ENCODE assay signal across 18 cellular contexts in the genomic region with DNA sequence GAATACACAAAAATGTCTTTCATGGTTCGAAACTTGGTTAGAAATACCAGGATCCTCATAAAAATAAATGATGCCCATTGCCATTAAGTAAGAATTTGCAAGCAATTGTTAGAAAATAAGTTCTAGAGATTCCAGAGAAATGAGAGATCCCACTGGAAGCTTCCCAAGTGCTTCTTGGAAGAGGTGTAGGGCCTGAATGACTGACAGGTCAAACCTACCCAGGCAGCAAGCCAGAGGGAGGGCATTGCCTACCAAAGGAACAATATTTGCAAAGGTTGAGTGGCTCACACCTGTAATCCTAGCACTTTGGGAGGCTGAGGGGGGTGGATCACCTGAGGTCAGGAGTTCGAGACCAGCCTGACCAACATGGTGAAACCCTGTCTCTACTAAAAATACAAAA.
DNase-seq lines count a peak whose midpoint lies in the region; ATAC-seq and TF ChIP-seq lines count a peak whose summit lies in the region.
"Had no signal": no experiment of that assay in that cellular context is flagged by ENCODE, and none has a peak within 500 bp of the region (broad histone marks: within the 10 kb centered on the region; RNA-seq: fewer than 3 reads in every experiment).

No MANE protein-coding gene starts in this region.

- no peak overlapping the region for H3K27ac Mint-ChIP-seq in MCF 10A (ENCODE audit: low read depth, unreplicated experiment)
- H3K27ac Mint-ChIP-seq: B cell; CD4-positive, CD25-positive, alpha-beta regulatory T cell; CD8-positive, alpha-beta T cell had no signal

- ATAC-seq in HG02852 (IDR thresholded peaks at IDR 0.05; ENCODE audit: unreplicated experiment) = no peak
- ATAC-seq: CD8-positive, alpha-beta T cell had no signal

- H3K27ac ChIP-seq in breast epithelium = no peak overlapping the region
- H3K27ac ChIP-seq: 22Rv1, BLaER1, C4-2B, GM23248 had no signal

- H3K4me3 ChIP-seq in breast epithelium = no peak overlapping the region
- H3K4me3 ChIP-seq: BLaER1, GM23248 had no signal

- intact Hi-C loops in MCF 10A (cut with micrococcal nuclease) (no loop called here), breast epithelium (cut with DNase I; ENCODE audit: low total_unique reads) (no loop called here)

- POLR2A ChIA-PET in MCF 10A (lab: Yijun Ruan, JAX) = no interaction called here

- no peak overlapping the region for H3K4me3 Mint-ChIP-seq in MCF 10A (ENCODE audit: unreplicated experiment)
- H3K4me3 Mint-ChIP-seq: B cell; CD4-positive, CD25-positive, alpha-beta regulatory T cell; CD8-positive, alpha-beta T cell had no signal

- no TSS peak for BruUV-seq in MCF 10A (replicated peaks; lab: Mats Ljungman, UMichigan)

- no peaks in the 10 kb centered on the region for H3K36me3 Mint-ChIP-seq in MCF 10A (ENCODE audit: insufficient read depth, unreplicated experiment)
- H3K36me3 Mint-ChIP-seq: CD4-positive, CD25-positive, alpha-beta regulatory T cell; CD8-positive, alpha-beta T cell had no signal

- no peaks in the 10 kb centered on the region for H3K27me3 ChIP-seq in breast epithelium
- H3K27me3 ChIP-seq: BLaER1 had no signal

- peak; percentile 22 for DNase-seq in MCF 10A (ENCODE audit: unreplicated experiment)
- DNase-seq in breast epithelium (ENCODE audit: low spot score in 2 of 2) = no peak
- DNase-seq in M059J (ENCODE audit: low read depth) = peak; percentile 23
- peak; percentile 2 for DNase-seq in kidney tubule cell (ENCODE audit: low spot score)
- no peak for DNase-seq in stimulated activated CD4-positive, alpha-beta T cell treated with anti-CD3 and anti-CD28 coated beads, Interleukin-4, amount 100 ng/mL, for 4 hours
- DNase-seq: Caco-2; CD4-positive, CD25-positive, alpha-beta regulatory T cell; CD8-positive, alpha-beta T cell; DMS153; DND-41; GM23248; H7; HCEC 1CT had no signal

- no peaks in the 10 kb centered on the region for H3K36me3 ChIP-seq in breast epithelium
- H3K36me3 ChIP-seq: BLaER1 had no signal

- no peak for TF ChIP-seq CTCF in MCF 10A (IDR thresholded peaks at IDR 0.05; ENCODE audit: unreplicated experiment)
- no peak for TF ChIP-seq CTCF in breast epithelium (IDR thresholded peaks at IDR 0.05)

- no peaks in the 10 kb centered on the region for H3K9me3 Mint-ChIP-seq in MCF 10A (ENCODE audit: unreplicated experiment)

- CTCF ChIA-PET in MCF 10A (lab: Yijun Ruan, JAX) = interaction anchor here (1.0 kb wide), 1 partner anchor 533 kb away, joined by 4 read pairs; no protein-coding TSS in a partner anchor

- H3K27me3 Mint-ChIP-seq in MCF 10A (ENCODE audit: insufficient read depth, unreplicated experiment) = no peaks in the 10 kb centered on the region
- H3K27me3 Mint-ChIP-seq: B cell; CD4-positive, CD25-positive, alpha-beta regulatory T cell had no signal

- TF ChIP-seq POLR2A in breast epithelium (IDR thresholded peaks at IDR 0.05) = no peak

- no peaks in the 10 kb centered on the region for H3K9me3 ChIP-seq in breast epithelium
- H3K9me3 ChIP-seq: BLaER1, Caco-2 had no signal

- no peaks in the 10 kb centered on the region for H3K4me1 Mint-ChIP-seq in MCF 10A (ENCODE audit: insufficient read depth, unreplicated experiment)
- H3K4me1 Mint-ChIP-seq: B cell; CD4-positive, CD25-positive, alpha-beta regulatory T cell had no signal

- no peaks in the 10 kb centered on the region for H3K4me1 ChIP-seq in breast epithelium
- H3K4me1 ChIP-seq: Caco-2 had no signal

Comparison
In these comparisons a context has a peak if more than half of its experiments do, and no peak if none do; other contexts are left out.
1. DNase-seq: peak in MCF 10A (single experiment), M059J (single experiment) and kidney tubule cell (single experiment); none in breast epithelium (0 of 2) and stimulated activated CD4-positive, alpha-beta T cell treated with anti-CD3 and anti-CD28 coated beads, Interleukin-4, amount 100 ng/mL, for 4 hours (0 of 2).